Comparison of ENCODE assay signal across 8 cellular contexts in the genomic region with DNA sequence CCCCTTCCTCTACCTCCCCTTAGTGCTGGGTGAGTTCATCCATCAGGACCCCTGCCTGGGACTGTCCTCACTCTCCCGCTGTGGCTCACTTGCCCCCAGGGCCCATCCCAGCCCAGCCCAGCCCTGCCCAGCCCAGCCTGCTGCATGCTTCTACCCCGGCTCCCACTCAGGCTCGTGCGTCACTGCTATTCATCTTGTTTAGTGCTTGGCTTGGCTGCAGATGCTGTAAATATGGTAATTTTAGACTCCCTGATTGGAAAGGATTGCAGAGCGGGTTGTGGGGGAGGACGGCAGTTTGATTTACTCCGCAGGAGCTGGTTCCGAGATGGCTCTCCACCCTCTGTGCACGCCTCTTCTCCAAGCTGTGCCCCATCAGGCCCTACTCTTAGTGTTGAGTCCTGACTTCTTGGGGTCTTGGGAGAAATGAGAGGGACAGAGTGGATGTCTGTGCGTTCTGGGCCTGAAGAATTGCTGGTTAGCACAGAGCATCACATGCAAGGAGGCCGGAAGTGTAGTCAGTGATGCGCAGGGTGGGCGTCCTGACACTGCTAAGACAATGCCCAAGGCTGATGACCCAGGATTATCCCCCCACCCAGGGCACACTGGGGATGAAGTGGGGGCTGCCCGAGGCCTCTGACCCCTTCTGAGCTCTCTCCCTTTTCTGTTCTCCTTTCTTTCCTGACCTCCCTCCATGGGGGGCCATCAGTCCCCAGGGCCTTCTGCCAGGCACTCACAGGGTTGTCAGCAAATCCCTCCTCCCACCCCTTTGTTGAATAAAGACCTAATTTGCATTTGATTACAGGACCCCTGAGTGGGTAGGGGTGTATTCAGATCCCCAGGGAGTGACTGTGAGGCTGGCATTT.
A peak's percentile ranks its signal among the peaks of the same experiment; 100 is the strongest.
DNase-seq lines count a peak whose midpoint lies in the region; ATAC-seq lines count a peak whose summit lies in the region.

No MANE protein-coding gene starts in this region.

- no peaks in the 10 kb centered on the region for H3K9me3 ChIP-seq in thymus (ENCODE audit: control insufficient read depth)

- DNase-seq in NCI-H1092 treated with DMSO at 0.1 percent for 48 hours (lab: John Stamatoyannopoulos, UW), result peak; percentile 73
- DNase-seq in cerebellum (ENCODE audit: low spot score), result peak; percentile 12
- DNase-seq in left lobe of liver (ENCODE audit: low spot score), result no peak
- DNase-seq in activated naive CD4-positive, alpha-beta T cell treated with Interleukin-2 at 50 U/mL for 16 hours, result no peak
- DNase-seq in HT-29 (ENCODE audit: low spot score), result no peak
- no peak for DNase-seq in DMS53 treated with DMSO at 0.1 percent for 48 hours (lab: John Stamatoyannopoulos, UW; ENCODE audit: unreplicated experiment)

- WGBS in thymus, result 93% methylated on average over 14 of the region's 14 CpGs

- no peak overlapping the region for H3K4me3 ChIP-seq in thymus (ENCODE audit: low read length)

- no peaks in the 10 kb centered on the region for H3K27me3 ChIP-seq in thymus (ENCODE audit: control insufficient read depth, insufficient read depth)

- peak overlapping the region; percentile 64 for H3K27ac ChIP-seq in thymus (ENCODE audit: low read depth)

- peaks cover 2% of the 10 kb centered on the region for H3K4me1 ChIP-seq in thymus (ENCODE audit: control insufficient read depth, insufficient read depth, low read length)

- no peaks in the 10 kb centered on the region for H3K36me3 ChIP-seq in thymus (ENCODE audit: control insufficient read depth, insufficient read depth)

- ATAC-seq in left lobe of liver (peak; percentile 14), HG03095 (IDR thresholded peaks at IDR 0.05; ENCODE audit: unreplicated experiment) (no peak)

Comparison
In these comparisons a context has a peak if more than half of its experiments do, and no peak if none do; other contexts are left out.
1. DNase-seq: peak in NCI-H1092 treated with DMSO at 0.1 percent for 48 hours (single experiment) and cerebellum (single experiment); none in left lobe of liver (single experiment), activated naive CD4-positive, alpha-beta T cell treated with Interleukin-2 at 50 U/mL for 16 hours (single experiment), HT-29 (single experiment) and DMS53 treated with DMSO at 0.1 percent for 48 hours (single experiment).